In genomic region chr19:12881172-12881808, GRCh38 we compare ENCODE assay signal across 8 cellular contexts. TPM values are rescaled to one million over a fixed set of nuclear protein-coding genes. Genes with fewer than 3 reads are reported as not detected.
A peak's percentile ranks its signal among the peaks of the same experiment; 100 is the strongest.
DNase-seq lines count a peak whose midpoint lies in the region; ATAC-seq and TF ChIP-seq lines count a peak whose summit lies in the region.

Gene DNASE2 (minus strand): TSS chr19:12881449. CDS start chr19:12881375, 74 bp downstream.

- H3K27ac Mint-ChIP-seq in activated CD4-positive, alpha-beta memory T cell treated with anti-CD3 and anti-CD28 coated beads for 36 hours, result peak within 1 kb of the TSS; percentile 86

- peak; percentile 93 for DNase-seq in NCI-H748 (lab: John Stamatoyannopoulos, UW; ENCODE audit: unreplicated experiment)
- peak; percentile 96 for DNase-seq in activated CD4-positive, alpha-beta memory T cell treated with anti-CD3 and anti-CD28 coated beads for 36 hours
- peak; percentile 70 to 94 (median 90) for DNase-seq in dorsolateral prefrontal cortex
- peak; percentile 98 to 99 (median 98) for DNase-seq in right lobe of liver
- DNase-seq in stimulated activated CD4-positive, alpha-beta T cell treated with anti-CD3 and anti-CD28 coated beads, Interleukin-4, amount 100 ng/mL, for 4 hours, result peak; percentile 85 to 88

- intact Hi-C loops in activated CD4-positive, alpha-beta memory T cell treated with anti-CD3 and anti-CD28 coated beads for 36 hours (cut with micrococcal nuclease), result no loop called here
- intact Hi-C loops in dorsolateral prefrontal cortex (cut with DNase I), result loop anchor here in 1 of 2 donors (5.0 kb wide), 1 partner anchor 71 kb away; no protein-coding TSS in a partner anchor
- intact Hi-C loops in right lobe of liver (cut with DNase I), result loop anchor here in 1 of 2 donors (10.0 kb wide), 1 partner anchor 54 kb away; the partner anchor contains the start of genes CALR and FARSA

- H3K4me3 Mint-ChIP-seq in activated CD4-positive, alpha-beta memory T cell treated with anti-CD3 and anti-CD28 coated beads for 36 hours, result peak within 1 kb of the TSS; percentile 89

- 0% methylated on average over 13 of the region's 38 CpGs for WGBS in right lobe of liver (ENCODE audit: insufficient coverage, low coverage, low lambda C conversion rate, missing lambda C conversion rate)

- H3K9ac ChIP-seq in BLaER1, result peak within 1 kb of the TSS; percentile 84

- POLR2A ChIA-PET in activated CD4-positive, alpha-beta memory T cell treated with anti-CD3 and anti-CD28 coated beads for 36 hours (lab: Charles Lee), result interaction anchor here (0.8 to 1.5 kb wide), 3 partner anchors 9 to 52 kb away, joined by 3 to 4 read pairs (median 3); partner anchors contain the start of genes FARSA and GCDH

- peaks cover 25% of the 10 kb centered on the region for H3K36me3 ChIP-seq in BLaER1
- peaks cover 0 to 5% (median 0%) of the 10 kb centered on the region in 4 donors for H3K36me3 ChIP-seq in right lobe of liver

- peak within 1 kb of the TSS; percentile 87 for H3K4me2 ChIP-seq in BLaER1

- peak; percentile 91 for TF ChIP-seq POLR2A in right lobe of liver (IDR thresholded peaks at IDR 0.05)

- H3K4me3 ChIP-seq in BLaER1, result peak within 1 kb of the TSS; percentile 86
- peak within 1 kb of the TSS; percentile 56 to 94 (median 81) for H3K4me3 ChIP-seq in dorsolateral prefrontal cortex
- H3K4me3 ChIP-seq in right lobe of liver, result peak within 1 kb of the TSS; percentile 51 to 72 (median 70)

- H3K27ac ChIP-seq in BLaER1 (peak within 1 kb of the TSS; percentile 83), dorsolateral prefrontal cortex (peak within 1 kb of the TSS in 58 of 59 donors; percentile 3 to 94 (median 82)), right lobe of liver (peak within 1 kb of the TSS; percentile 63 to 71 (median 68))

- TF ChIP-seq CTCF in dorsolateral prefrontal cortex (IDR thresholded peaks at IDR 0.05 in 54 of 56, conservative IDR thresholded peaks at IDR 0.05 in 2 of 56; ENCODE audit: low read depth in 1 of 56, partially characterized antibody in 56 of 56) (peak in 5 of 56 donors; percentile 9 to 23 (median 11)), right lobe of liver (IDR thresholded peaks at IDR 0.05) (no peak)

- H3K27me3 ChIP-seq in BLaER1, result peaks cover 27% of the 10 kb centered on the region
- H3K27me3 ChIP-seq in dorsolateral prefrontal cortex, result peaks cover 0 to 30% (median 16%) of the 10 kb centered on the region in 45 donors
- H3K27me3 ChIP-seq in right lobe of liver, result no peaks in the 10 kb centered on the region

- H3K36me3 Mint-ChIP-seq in activated CD4-positive, alpha-beta memory T cell treated with anti-CD3 and anti-CD28 coated beads for 36 hours, result peaks cover 12% of the 10 kb centered on the region

- peaks cover 9% of the 10 kb centered on the region for H3K9me3 Mint-ChIP-seq in activated CD4-positive, alpha-beta memory T cell treated with anti-CD3 and anti-CD28 coated beads for 36 hours

- CTCF ChIA-PET in activated CD4-positive, alpha-beta memory T cell treated with anti-CD3 and anti-CD28 coated beads for 36 hours (lab: Charles Lee), result interaction anchor here (0.5 to 2.1 kb wide), 3 partner anchors 10 to 120 kb away, joined by 5 to 13 read pairs (median 6); partner anchors contain the start of gene GCDH

- H3K27me3 Mint-ChIP-seq in activated CD4-positive, alpha-beta memory T cell treated with anti-CD3 and anti-CD28 coated beads for 36 hours, result no peaks in the 10 kb centered on the region

- ATAC-seq in GM19351 (IDR thresholded peaks at IDR 0.05; ENCODE audit: unreplicated experiment) (peak; percentile 75), HG03521 (IDR thresholded peaks at IDR 0.05; ENCODE audit: unreplicated experiment) (peak; percentile 75), right lobe of liver (peak; percentile 90 to 95 (median 93))

- H3K9me3 ChIP-seq in BLaER1 (peaks cover 22% of the 10 kb centered on the region), right lobe of liver (peaks cover 0 to 5% (median 0%) of the 10 kb centered on the region in 4 donors)

- peaks cover 24% of the 10 kb centered on the region for H3K4me1 Mint-ChIP-seq in activated CD4-positive, alpha-beta memory T cell treated with anti-CD3 and anti-CD28 coated beads for 36 hours (ENCODE audit: low read depth)

- peaks cover 17% of the 10 kb centered on the region for H3K4me1 ChIP-seq in BLaER1
- H3K4me1 ChIP-seq in right lobe of liver, result peaks cover 0 to 13% (median 0%) of the 10 kb centered on the region in 4 donors

- H4K20me1 ChIP-seq in BLaER1, result no peaks in the 10 kb centered on the region

RNA-seq across cellular contexts. Expression of gene DNASE2, which starts in this region (rescaled TPM):
- 10 to 100 TPM; 27.0 to 27.5 TPM for total RNA-seq in activated CD4-positive, alpha-beta memory T cell treated with anti-CD3 and anti-CD28 coated beads for 36 hours
- total RNA-seq in dorsolateral prefrontal cortex (10 to 100 TPM in 119 of 120 experiments, 1 to 10 TPM in 1; 9.5 to 33.1 (median 19.2) TPM), right lobe of liver (10 to 100 TPM; 18.2 to 36.3 (median 26.8) TPM)

Comparison
In these comparisons a context has a peak if more than half of its experiments do, and no peak if none do; other contexts are left out.
1. Peak in every context shown above with its lines: DNase-seq, ATAC-seq, H3K4me3 ChIP-seq and H3K27ac ChIP-seq.